13 cellular contexts compared by ENCODE assay signal in the genomic region with DNA sequence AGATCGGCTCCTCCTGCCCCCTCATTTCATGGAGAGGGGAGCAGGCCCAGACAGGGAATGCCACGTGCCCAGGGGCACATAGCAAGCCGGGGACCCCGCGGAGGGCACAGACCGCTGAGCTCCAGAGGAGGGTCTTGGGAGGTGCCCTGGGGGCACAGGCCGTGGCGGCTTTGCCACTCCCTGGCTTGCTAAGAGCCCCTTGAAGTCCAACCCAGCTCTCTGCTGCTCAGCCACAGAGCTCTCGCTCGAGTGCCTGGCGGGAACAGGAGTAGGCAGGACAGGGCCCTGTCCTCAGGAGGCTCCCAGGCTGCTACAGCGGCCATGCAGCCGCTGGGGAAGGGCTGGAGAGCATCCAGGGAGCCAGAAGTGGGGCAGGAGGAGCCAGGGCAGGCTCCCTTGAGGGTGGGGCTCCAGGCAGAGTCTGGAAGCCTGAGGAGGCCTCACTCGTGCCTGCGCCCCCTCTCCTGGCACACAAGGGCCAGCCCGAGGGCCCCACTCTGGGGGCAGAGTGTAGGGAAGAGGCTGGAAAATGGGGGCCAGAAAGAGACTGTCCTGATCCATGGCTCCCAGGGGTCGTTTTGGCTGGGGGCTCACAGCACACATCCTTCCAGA. TPM values are rescaled to one million over a fixed set of nuclear protein-coding genes. Genes with fewer than 3 reads are reported as not detected.
"Had no signal": no experiment of that assay in that cellular context is flagged by ENCODE, and none has a peak within 500 bp of the region (broad histone marks: within the 10 kb centered on the region; RNA-seq: fewer than 3 reads in every experiment).

No MANE protein-coding gene starts in this region.

- FAIRE-seq: keratinocyte had no signal

- H3K9me3 ChIP-seq: left lung, right atrium auricular region, suprapubic skin, vagina had no signal

- H3K36me3 ChIP-seq: left lung, right atrium auricular region, suprapubic skin, vagina had no signal

- H3K4me3 ChIP-seq: left lung, right atrium auricular region, suprapubic skin, vagina had no signal

- DNase-seq: activated CD8-positive, alpha-beta memory T cell treated with anti-CD3 and anti-CD28 coated beads, Interleukin-2, amount 10 ng/mL, durations not matched to agents 7 days and 5 days; foreskin fibroblast; glutamatergic neuron; midbrain; nephron progenitor cell; stimulated activated naive CD8-positive, alpha-beta T cell treated with anti-CD3 and anti-CD28 coated beads, Interleukin-15, amount 100 ng/mL, for 72 hours had no signal

- H3K27ac ChIP-seq: epithelial cell of prostate, left lung, right atrium auricular region, suprapubic skin, vagina had no signal

RNA-seq across cellular contexts. Expression of a gene that starts 4.4 kb away (rescaled TPM):
- total RNA-seq: T-helper 2 cell treated with Interferon-gamma antibody and Interleukin-4, amounts not matched to agents 100 ng/mL and 5 ng/mL, for 36 hours had no signal
